Comparison of ENCODE assay signal across 8 cellular contexts in genomic region chr22:43955883-43956286, GRCh38. TPM values are rescaled to one million over a fixed set of nuclear protein-coding genes. Genes with fewer than 3 reads are reported as not detected.
DNase-seq lines count a peak whose midpoint lies in the region; ATAC-seq, FAIRE-seq and TF ChIP-seq lines count a peak whose summit lies in the region.

No MANE protein-coding gene starts in this region.

- H3K36me3 Mint-ChIP-seq in endothelial cell (ENCODE audit: low read depth, unreplicated experiment): no peaks in the 10 kb centered on the region

- peaks cover 26% of the 10 kb centered on the region for H3K4me1 Mint-ChIP-seq in endothelial cell (ENCODE audit: unreplicated experiment)

- peaks cover 12% of the 10 kb centered on the region for H3K27me3 Mint-ChIP-seq in endothelial cell (ENCODE audit: unreplicated experiment)

- DNase-seq in AG09309 (ENCODE audit: low read depth): no peak
- DNase-seq in RKO (ENCODE audit: low spot score): peak; percentile 13
- no peak for DNase-seq in endothelial cell (ENCODE audit: low spot score)
- no peak for DNase-seq in stimulated activated naive CD4-positive, alpha-beta T cell treated with Interleukin-2 at 50 U/mL for 16 hours (lab: John Stamatoyannopoulos, UW)
- DNase-seq in H54 (ENCODE audit: insufficient read length, low spot score): no peak
- no peak for DNase-seq in NCI-H2227 (lab: John Stamatoyannopoulos, UW; ENCODE audit: unreplicated experiment)

- H3K4me1 ChIP-seq in neutrophil (ENCODE audit: control insufficient read depth in 1 of 2, insufficient read depth in 1 of 2, low read depth in 1 of 2, low read length in 1 of 2): peaks cover 22 to 24% of the 10 kb centered on the region in 2 experiments

- FAIRE-seq in H54 (lab: Jason Lieb, UNC): no peak

- H3K36me3 ChIP-seq in neutrophil: no peaks in the 10 kb centered on the region

- H3K4me3 Mint-ChIP-seq in endothelial cell (ENCODE audit: unreplicated experiment): peak overlapping the region; percentile 97

- ATAC-seq in GM21515 (IDR thresholded peaks at IDR 0.05; ENCODE audit: unreplicated experiment): peak; percentile 13

- peaks cover 17% of the 10 kb centered on the region for H3K27me3 ChIP-seq in neutrophil

- TF ChIP-seq POLR2A in H54 (IDR thresholded peaks at IDR 0.05; ENCODE audit: low read depth, low read length): no peak

- peak overlapping the region; percentile 93 for H3K27ac Mint-ChIP-seq in endothelial cell (ENCODE audit: unreplicated experiment)

- H3K4me3 ChIP-seq in AG09309 (ENCODE audit: control insufficient read depth, low read depth, low read length): peak overlapping the region; percentile 92
- peak overlapping the region; percentile 59 to 72 for H3K4me3 ChIP-seq in neutrophil (ENCODE audit: low read depth in 1 of 2, low read length in 1 of 2)

- no peaks in the 10 kb centered on the region for H3K9me3 ChIP-seq in neutrophil

- H3K9me3 Mint-ChIP-seq in endothelial cell (ENCODE audit: unreplicated experiment): no peaks in the 10 kb centered on the region

- H3K27ac ChIP-seq in neutrophil: peak overlapping the region; percentile 78

- TF ChIP-seq CTCF in AG09309 (IDR thresholded peaks at IDR 0.05; ENCODE audit: control insufficient read depth, insufficient read depth, low read depth, low read length, missing control alignments) (no peak), endothelial cell (IDR thresholded peaks at IDR 0.05; ENCODE audit: unreplicated experiment) (no peak), neutrophil (IDR thresholded peaks at IDR 0.05) (no peak)

RNA-seq across cellular contexts. Expression of gene SAMM50, which starts 0.6 kb away (rescaled TPM):
- total RNA-seq in endothelial cell (ENCODE audit: unreplicated experiment): 81.6 TPM

RNA-seq across cellular contexts. Expression of gene PNPLA3, which starts 32.3 kb away (rescaled TPM):
- total RNA-seq in endothelial cell (ENCODE audit: unreplicated experiment): 18.3 TPM
